In the genomic region with DNA sequence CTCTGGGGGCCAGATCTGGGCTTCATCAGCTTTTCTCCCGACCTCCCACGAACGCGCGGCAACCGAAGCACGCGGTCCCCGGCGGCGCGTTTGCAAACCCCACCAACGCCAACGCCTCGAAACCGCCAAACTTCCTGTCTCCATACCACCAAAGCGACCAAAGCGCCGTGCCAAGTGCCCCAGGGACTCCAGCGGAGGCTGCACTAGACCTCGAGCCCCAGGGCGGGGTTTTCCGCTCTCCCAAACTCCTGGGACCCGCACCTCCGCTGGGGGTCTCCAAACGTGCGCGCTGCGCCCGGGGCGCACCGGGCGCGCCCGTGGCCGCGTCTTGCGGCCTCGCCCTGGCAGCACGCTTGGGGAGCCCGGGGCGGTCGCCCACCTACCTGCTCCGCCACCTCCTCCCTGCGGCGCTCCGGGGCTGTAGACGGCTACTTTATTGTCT, we compare ENCODE assay signal across 12 cellular contexts.
DNase-seq lines count a peak whose midpoint lies in the region; ATAC-seq and TF ChIP-seq lines count a peak whose summit lies in the region.
"Had no signal": no experiment of that assay in that cellular context is flagged by ENCODE, and none has a peak within 500 bp of the region (broad histone marks: within the 10 kb centered on the region; RNA-seq: fewer than 3 reads in every experiment).

No MANE protein-coding gene starts in this region.

- POLR2A ChIA-PET in A673 (lab: Charles Lee; ENCODE audit: low non-redundant PET), result no interaction called here

- peaks cover 23% of the 10 kb centered on the region for H3K27me3 Mint-ChIP-seq in activated T-cell treated with anti-CD3 and anti-CD28 coated beads, Interleukin-2, amount 50 U/mL, for 4 hours (ENCODE audit: low read depth)

- no peaks in the 10 kb centered on the region for H4K20me1 ChIP-seq in neural cell (ENCODE audit: insufficient read depth)

- H3K79me2 ChIP-seq in neural cell (replicated peaks; ENCODE audit: insufficient read depth, low read length), result no peaks in the 10 kb centered on the region

- peak; percentile 77 for DNase-seq in CD1c-positive myeloid dendritic cell (ENCODE audit: extremely low spot score)
- DNase-seq in NT2/D1 (ENCODE audit: low read depth, low spot score), result peak; percentile 3
- DNase-seq in fibroblast of the aortic adventitia (ENCODE audit: low read depth), result no peak
- no peak for DNase-seq in A673 (ENCODE audit: low spot score)
- DNase-seq in activated T-cell treated with anti-CD3 and anti-CD28 coated beads, Interleukin-2, amount 50 U/mL, for 4 hours, result no peak
- no peak for DNase-seq in iPS-NIHi7 (ENCODE audit: extremely low spot score)
- no peak for DNase-seq in kidney glomerular epithelial cell (lab: John Stamatoyannopoulos, UW)
- DNase-seq: activated CD4-positive, alpha-beta T cell treated with anti-CD3 and anti-CD28 coated beads, Interleukin-2, amount 50 U/mL, for 48 hours; DND-41; HCEC 1CT; NCI-H1092 treated with DMSO at 0.1 percent for 48 hours had no signal

- no TSS peak for BruUV-seq in A673 (replicated peaks; lab: Mats Ljungman, UMichigan)

- no peak for TF ChIP-seq EP300 in neural cell (conservative IDR thresholded peaks at IDR 0.05; ENCODE audit: poor library complexity, severe bottlenecking)

- H3K9me2 ChIP-seq in neural cell (ENCODE audit: insufficient read depth, low read length), result no peaks in the 10 kb centered on the region

- H3K36me3 ChIP-seq in NT2/D1 (ENCODE audit: insufficient read depth, insufficient read length, low read length) (no peaks in the 10 kb centered on the region), neural cell (ENCODE audit: insufficient read depth, low read length) (no peaks in the 10 kb centered on the region), A673 (ENCODE audit: insufficient read depth, low read length, poor library complexity, severe bottlenecking) (no peaks in the 10 kb centered on the region)

- TF ChIP-seq CTCF in fibroblast of the aortic adventitia (IDR thresholded peaks at IDR 0.05; ENCODE audit: insufficient read depth, low read length) (no peak), neural cell (IDR thresholded peaks at IDR 0.05; ENCODE audit: poor library complexity, severe bottlenecking) (no peak), A673 (conservative IDR thresholded peaks at IDR 0.05; ENCODE audit: low read depth, low read length) (no peak)

- H3K27me3 ChIP-seq in NT2/D1 (ENCODE audit: insufficient read depth, insufficient read length) (peaks cover 40% of the 10 kb centered on the region), neural cell (ENCODE audit: insufficient read depth, low read depth, low read length) (peaks cover 28% of the 10 kb centered on the region), A673 (replicated peaks; ENCODE audit: insufficient read depth, low read depth, low read length, poor library complexity) (peaks cover 31% of the 10 kb centered on the region)

- no peaks in the 10 kb centered on the region for H3K36me3 Mint-ChIP-seq in activated T-cell treated with anti-CD3 and anti-CD28 coated beads, Interleukin-2, amount 50 U/mL, for 4 hours (ENCODE audit: insufficient read depth)

- no peaks in the 10 kb centered on the region for H3K9me3 Mint-ChIP-seq in activated T-cell treated with anti-CD3 and anti-CD28 coated beads, Interleukin-2, amount 50 U/mL, for 4 hours

- H2AFZ ChIP-seq in neural cell (ENCODE audit: low read depth, low read length), result peak overlapping the region; percentile 58

- peak overlapping the region; percentile 74 for H3K4me2 ChIP-seq in neural cell (ENCODE audit: low read length)

- H3K4me1 Mint-ChIP-seq in activated T-cell treated with anti-CD3 and anti-CD28 coated beads, Interleukin-2, amount 50 U/mL, for 4 hours (ENCODE audit: low read depth), result peaks cover 2% of the 10 kb centered on the region

- peak overlapping the region; percentile 78 for H3K9ac ChIP-seq in NT2/D1 (ENCODE audit: insufficient read length, low read depth)
- peak overlapping the region; percentile 61 for H3K9ac ChIP-seq in neural cell (ENCODE audit: low read length)

- no peak for TF ChIP-seq RAD21 in neural cell (conservative IDR thresholded peaks at IDR 0.05)

- CTCF ChIA-PET in A673 (lab: Charles Lee), result no interaction called here

- H3K27ac ChIP-seq in neural cell (ENCODE audit: low read length) (no peak overlapping the region), A673 (ENCODE audit: low read depth, low read length, poor library complexity, severe bottlenecking) (no peak overlapping the region)

- H3K9me3 ChIP-seq in NT2/D1 (ENCODE audit: insufficient read depth, low read length), result peaks cover 5% of the 10 kb centered on the region; the same call in 1 of the 2 replicates
- H3K9me3 ChIP-seq in neural cell (ENCODE audit: low read length), result no peaks in the 10 kb centered on the region
- no peaks in the 10 kb centered on the region for H3K9me3 ChIP-seq in A673 (ENCODE audit: low read depth, low read length, poor library complexity, severe bottlenecking)

- H3K4me1 ChIP-seq in NT2/D1 (ENCODE audit: insufficient read depth, insufficient read length), result peaks cover 2% of the 10 kb centered on the region
- no peaks in the 10 kb centered on the region for H3K4me1 ChIP-seq in A673 (ENCODE audit: insufficient read depth, low read length, poor library complexity, severe bottlenecking)

- no peaks in the 10 kb centered on the region for H3F3A ChIP-seq in neural cell (ENCODE audit: insufficient read depth, low read length, poor library complexity, severe bottlenecking)

- ATAC-seq in activated T-cell treated with anti-CD3 and anti-CD28 coated beads, Interleukin-2, amount 50 U/mL, for 4 hours, result no peak

- intact Hi-C loops in A673 (cut with micrococcal nuclease; ENCODE audit: unreplicated experiment), result no loop called here

- peak overlapping the region; percentile 67 for H3K4me3 ChIP-seq in NT2/D1 (ENCODE audit: insufficient read length, low read depth)
- H3K4me3 ChIP-seq in fibroblast of the aortic adventitia (ENCODE audit: low read depth, low read length), result peak overlapping the region; percentile 51
- peak overlapping the region; percentile 76 for H3K4me3 ChIP-seq in neural cell (ENCODE audit: low read length)
- H3K4me3 ChIP-seq in A673 (ENCODE audit: low read depth, low read length, poor library complexity, severe bottlenecking), result no peak overlapping the region

- H3K4me3 Mint-ChIP-seq in activated T-cell treated with anti-CD3 and anti-CD28 coated beads, Interleukin-2, amount 50 U/mL, for 4 hours, result no peak overlapping the region

TF ChIP-seq in neural cell, 6 proteins besides CTCF, POLR2A, EP300 and RAD21:
- TF ChIP-seq EZH2 (IDR thresholded peaks at IDR 0.05; ENCODE audit: borderline replicate concordance, insufficient read depth, low read length, poor library complexity, severe bottlenecking) (no peak), MXI1 (conservative IDR thresholded peaks at IDR 0.05; ENCODE audit: poor library complexity, severe bottlenecking) (peak; percentile 46)

Comparison
In these comparisons a context has a peak if more than half of its experiments do, and no peak if none do; other contexts are left out.
1. DNase-seq: peak in CD1c-positive myeloid dendritic cell (single experiment) and NT2/D1 (single experiment); none in fibroblast of the aortic adventitia (single experiment), A673 (single experiment), activated T-cell treated with anti-CD3 and anti-CD28 coated beads, Interleukin-2, amount 50 U/mL, for 4 hours (single experiment), iPS-NIHi7 (single experiment) and kidney glomerular epithelial cell (single experiment).